ENCODE assay signal across 12 cellular contexts in genomic region chr21:42830456-42831455, GRCh38. TPM values are rescaled to one million over a fixed set of nuclear protein-coding genes. Genes with fewer than 3 reads are reported as not detected.
DNase-seq lines count a peak whose midpoint lies in the region; ATAC-seq and TF ChIP-seq lines count a peak whose summit lies in the region.
"Had no signal": no experiment of that assay in that cellular context is flagged by ENCODE, and none has a peak within 500 bp of the region (broad histone marks: within the 10 kb centered on the region; RNA-seq: fewer than 3 reads in every experiment).

No MANE protein-coding gene starts in this region.

- H3K9me3 ChIP-seq in BE2C, result no peaks in the 10 kb centered on the region
- H3K9me3 ChIP-seq: breast epithelium had no signal

- DNase-seq in BE2C (no peak), GM06990 (ENCODE audit: extremely low read depth, insufficient read length) (no peak), left lobe of liver (ENCODE audit: low spot score) (peak; percentile 44), HuH-7.5 (ENCODE audit: low spot score) (no peak), Right ventricle myocardium superior (no peak)
- DNase-seq: activated B cell treated with CpG ODN at 0.5 μM for 24 hours, NCI-H526 treated with DMSO at 0.1 percent for 48 hours, nephron progenitor cell had no signal

- H3K4me1 ChIP-seq in BE2C, result 0 out of 2 replicates have a peak, but pooled peaks cover 3% of the 10 kb centered on the region
- H3K4me1 ChIP-seq: breast epithelium had no signal

- TF ChIP-seq CTCF in BE2C (IDR thresholded peaks at IDR 0.05; ENCODE audit: low read depth, low read length) (peak; percentile 20; the same call in 1 of the 2 replicates), GM06990 (IDR thresholded peaks at IDR 0.05; ENCODE audit: insufficient read depth, low read length, poor library complexity, severe bottlenecking) (peak; percentile 17), VCaP (conservative IDR thresholded peaks at IDR 0.05) (peak; percentile 36)

- intact Hi-C loops in Right ventricle myocardium superior (cut with DNase I), result no loop called here

- no peak for ATAC-seq in left lobe of liver
- no peak for ATAC-seq in HG03439 (IDR thresholded peaks at IDR 0.05; ENCODE audit: unreplicated experiment)
- no peak for ATAC-seq in GM19395 (IDR thresholded peaks at IDR 0.05; ENCODE audit: unreplicated experiment)
- ATAC-seq in Right ventricle myocardium superior (ENCODE audit: poor library complexity), result no peak

- H3K27me3 ChIP-seq in BE2C (no peaks in the 10 kb centered on the region; the same call in 1 of the 2 replicates), GM06990 (replicated peaks; ENCODE audit: control insufficient read depth, insufficient read depth, low read length) (no peaks in the 10 kb centered on the region; the same call in none of the 2 replicates)

- H3K27ac ChIP-seq in VCaP, result no peak overlapping the region
- H3K27ac ChIP-seq: breast epithelium had no signal

- no peaks in the 10 kb centered on the region for H3K36me3 ChIP-seq in BE2C
- no peaks in the 10 kb centered on the region for H3K36me3 ChIP-seq in GM06990 (ENCODE audit: control insufficient read depth, insufficient read depth, low read length)
- H3K36me3 ChIP-seq: breast epithelium had no signal

- H3K4me3 ChIP-seq in BE2C (ENCODE audit: low read depth, low read length) (no peak overlapping the region), GM06990 (replicated peaks; ENCODE audit: low read depth, low read length) (no peak overlapping the region)
- H3K4me3 ChIP-seq: breast epithelium had no signal

RNA-seq across cellular contexts. Expression of gene WDR4, which starts 48.6 kb away (rescaled TPM):
- polyA plus RNA-seq in BE2C (2012; ENCODE audit: insufficient read depth, insufficient read length, low read depth), result 40.9 TPM
- total RNA-seq in left lobe of liver (8.2 TPM), Right ventricle myocardium superior (4.5 TPM)
